Comparison of ENCODE assay signal across 13 cellular contexts in genomic region chr5:154868702-154869101, GRCh38. TPM values are rescaled to one million over a fixed set of nuclear protein-coding genes. Genes with fewer than 3 reads are reported as not detected.
DNase-seq lines count a peak whose midpoint lies in the region; ATAC-seq and TF ChIP-seq lines count a peak whose summit lies in the region.
"Had no signal": no experiment of that assay in that cellular context is flagged by ENCODE, and none has a peak within 500 bp of the region (broad histone marks: within the 10 kb centered on the region; RNA-seq: fewer than 3 reads in every experiment).

No MANE protein-coding gene starts in this region.

- 79% methylated on average over 5 of the region's 5 CpGs for WGBS in suprapubic skin

- in situ Hi-C loops in SK-MEL-5 (cut with HindIII; ENCODE audit: low pct_unique_long_range_greater_than_20kb, low sequenced_read_pairs), result no loop called here

- no peaks in the 10 kb centered on the region for H3K9me3 ChIP-seq in suprapubic skin

- no peak overlapping the region for H3K27ac ChIP-seq in suprapubic skin

- no peaks in the 10 kb centered on the region for H3K9me3 Mint-ChIP-seq in stimulated activated effector memory CD8-positive, alpha-beta T cell treated with anti-CD3 and anti-CD28 coated beads, Interleukin-12 subunit alpha, Interleukin-12 subunit beta, amount 100 ng/mL, for 72 hours
- H3K9me3 Mint-ChIP-seq in stimulated activated memory B cell treated with anti-CD40 and anti-IgM and Interleukin-4, amounts not matched to agents 10 μg/mL and 1 μg/mL and 100 μg/mL, for 72 hours, result no peaks in the 10 kb centered on the region
- H3K9me3 Mint-ChIP-seq: memory B cell had no signal

- TF ChIP-seq CTCF in suprapubic skin (IDR thresholded peaks at IDR 0.05), result no peak

- H3K4me3 ChIP-seq in suprapubic skin, result no peak overlapping the region

- H3K36me3 ChIP-seq in suprapubic skin, result peaks cover 76% of the 10 kb centered on the region

- peaks cover 13% of the 10 kb centered on the region for H3K4me1 Mint-ChIP-seq in stimulated activated effector memory CD8-positive, alpha-beta T cell treated with anti-CD3 and anti-CD28 coated beads, Interleukin-12 subunit alpha, Interleukin-12 subunit beta, amount 100 ng/mL, for 72 hours
- H3K4me1 Mint-ChIP-seq in stimulated activated memory B cell treated with anti-CD40 and anti-IgM and Interleukin-4, amounts not matched to agents 10 μg/mL and 1 μg/mL and 100 μg/mL, for 72 hours, result peaks cover 5% of the 10 kb centered on the region

- no peak for TF ChIP-seq POLR2A in suprapubic skin (IDR thresholded peaks at IDR 0.05)

- peak; percentile 21 for DNase-seq in activated T-cell treated with anti-CD3 and anti-CD28 coated beads, Interleukin-2, amount 50 U/mL, for 1 hour
- no peak for DNase-seq in activated T-cell treated with anti-CD3 and anti-CD28 coated beads, Interleukin-2, amount 50 U/mL, for 48 hours
- DNase-seq in SK-MEL-5 (ENCODE audit: low read depth, low spot score), result peak; percentile 43
- DNase-seq in glomerular visceral epithelial cell (ENCODE audit: extremely low spot score), result peak; percentile 30
- DNase-seq in stimulated activated effector memory CD8-positive, alpha-beta T cell treated with anti-CD3 and anti-CD28 coated beads, Interleukin-12 subunit alpha, Interleukin-12 subunit beta, amount 100 ng/mL, for 72 hours (ENCODE audit: low spot score in 2 of 2), result no peak
- DNase-seq in suprapubic skin (ENCODE audit: low spot score in 2 of 2), result no peak
- DNase-seq: NCI-H446; stimulated activated CD4-positive, alpha-beta T cell treated with anti-CD3 and anti-CD28 coated beads, Interleukin-4, amount 100 ng/mL, for 24 hours had no signal

- ATAC-seq in stimulated activated effector memory CD8-positive, alpha-beta T cell treated with anti-CD3 and anti-CD28 coated beads, Interleukin-12 subunit alpha, Interleukin-12 subunit beta, amount 100 ng/mL, for 72 hours, result no peak
- ATAC-seq in HG03460 (IDR thresholded peaks at IDR 0.05; ENCODE audit: unreplicated experiment), result no peak
- ATAC-seq in stimulated activated memory B cell treated with anti-CD40 and anti-IgM and Interleukin-4, amounts not matched to agents 10 μg/mL and 1 μg/mL and 100 μg/mL, for 72 hours, result no peak
- ATAC-seq: activated CD4-positive, CD25-positive, alpha-beta regulatory T cell treated with anti-CD3 and anti-CD28 coated beads, Interleukin-2, amount 50 U/mL, for 24 hours had no signal

- H3K4me3 Mint-ChIP-seq in stimulated activated effector memory CD8-positive, alpha-beta T cell treated with anti-CD3 and anti-CD28 coated beads, Interleukin-12 subunit alpha, Interleukin-12 subunit beta, amount 100 ng/mL, for 72 hours, result no peak overlapping the region
- H3K4me3 Mint-ChIP-seq in stimulated activated memory B cell treated with anti-CD40 and anti-IgM and Interleukin-4, amounts not matched to agents 10 μg/mL and 1 μg/mL and 100 μg/mL, for 72 hours, result no peak overlapping the region
- H3K4me3 Mint-ChIP-seq: CD4-positive, alpha-beta memory T cell; memory B cell had no signal

- H3K36me3 Mint-ChIP-seq in stimulated activated effector memory CD8-positive, alpha-beta T cell treated with anti-CD3 and anti-CD28 coated beads, Interleukin-12 subunit alpha, Interleukin-12 subunit beta, amount 100 ng/mL, for 72 hours, result peaks cover 100% of the 10 kb centered on the region
- H3K36me3 Mint-ChIP-seq in stimulated activated memory B cell treated with anti-CD40 and anti-IgM and Interleukin-4, amounts not matched to agents 10 μg/mL and 1 μg/mL and 100 μg/mL, for 72 hours, result peaks cover 55% of the 10 kb centered on the region

- H3K27me3 Mint-ChIP-seq in stimulated activated memory B cell treated with anti-CD40 and anti-IgM and Interleukin-4, amounts not matched to agents 10 μg/mL and 1 μg/mL and 100 μg/mL, for 72 hours, result no peaks in the 10 kb centered on the region
- H3K27me3 Mint-ChIP-seq: CD4-positive, alpha-beta memory T cell; memory B cell had no signal

- H3K4me1 ChIP-seq in suprapubic skin, result peaks cover 7% of the 10 kb centered on the region

- no peak for TF ChIP-seq EP300 in suprapubic skin (IDR thresholded peaks at IDR 0.05)

- peak overlapping the region; percentile 45 for H3K27ac Mint-ChIP-seq in stimulated activated effector memory CD8-positive, alpha-beta T cell treated with anti-CD3 and anti-CD28 coated beads, Interleukin-12 subunit alpha, Interleukin-12 subunit beta, amount 100 ng/mL, for 72 hours
- H3K27ac Mint-ChIP-seq in stimulated activated memory B cell treated with anti-CD40 and anti-IgM and Interleukin-4, amounts not matched to agents 10 μg/mL and 1 μg/mL and 100 μg/mL, for 72 hours, result no peak overlapping the region
- H3K27ac Mint-ChIP-seq: memory B cell had no signal

- H3K27me3 ChIP-seq in suprapubic skin, result no peaks in the 10 kb centered on the region

RNA-seq across cellular contexts. Expression of gene CNOT8, which starts 10.3 kb away (rescaled TPM):
- total RNA-seq in SK-MEL-5 (2014; rRNA removed; shearing (Covaris generic)), result 33.3 and 34.3 TPM in 2 replicates
- polyA plus RNA-seq in SK-MEL-5 (2015; cell fraction: cytosol; rRNA removed), result 26.9 and 28.4 TPM in 2 replicates
- 42.6 and 50.4 TPM in 2 replicates for polyA plus RNA-seq in SK-MEL-5 (2015; cell fraction: nucleus; rRNA removed)
- 10 to 100 TPM; 55.3 to 83.5 (median 76.6) TPM for total RNA-seq in suprapubic skin

RNA-seq across cellular contexts. Expression of gene FAXDC2, which starts 18.3 kb away (rescaled TPM):
- 13.7 and 15.2 TPM in 2 replicates for total RNA-seq in SK-MEL-5 (2014; rRNA removed; shearing (Covaris generic))
- polyA plus RNA-seq in SK-MEL-5 (2015; cell fraction: cytosol; rRNA removed), result 14.4 and 18.5 TPM in 2 replicates
- polyA plus RNA-seq in SK-MEL-5 (2015; cell fraction: nucleus; rRNA removed), result 14.5 and 17.9 TPM in 2 replicates
- total RNA-seq in suprapubic skin, result 10 to 100 TPM; 27.1 to 62.1 (median 40.8) TPM

Comparison
In these comparisons a context has a peak if more than half of its experiments do, and no peak if none do; other contexts are left out.
1. DNase-seq: peak in activated T-cell treated with anti-CD3 and anti-CD28 coated beads, Interleukin-2, amount 50 U/mL, for 1 hour (single experiment), SK-MEL-5 (single experiment) and glomerular visceral epithelial cell (single experiment); none in activated T-cell treated with anti-CD3 and anti-CD28 coated beads, Interleukin-2, amount 50 U/mL, for 48 hours (0 of 2), stimulated activated effector memory CD8-positive, alpha-beta T cell treated with anti-CD3 and anti-CD28 coated beads, Interleukin-12 subunit alpha, Interleukin-12 subunit beta, amount 100 ng/mL, for 72 hours (0 of 2) and suprapubic skin (0 of 2).